1 cellular context compared by ENCODE assay signal in genomic region chr12:105292705-105293104, GRCh38.
TF ChIP-seq lines count a peak whose summit lies in the region.

No MANE protein-coding gene starts in this region.

TF ChIP-seq in endothelial cell of umbilical vein, 7 proteins besides CTCF, POLR2A, EP300 and RAD21:
- TF ChIP-seq FOS (IDR thresholded peaks at IDR 0.05; ENCODE audit: borderline replicate concordance, insufficient read depth, low read length) (no peak), MYC (IDR thresholded peaks at IDR 0.05; ENCODE audit: low read depth, low read length) (no peak), EZH2 (IDR thresholded peaks at IDR 0.05; ENCODE audit: borderline replicate concordance, low read depth, low read length, severe bottlenecking) (no peak), GATA2 (IDR thresholded peaks at IDR 0.05; ENCODE audit: insufficient read depth, insufficient read length, low read depth, low read length) (no peak), MAX (IDR thresholded peaks at IDR 0.05; ENCODE audit: insufficient read depth, insufficient read length) (no peak), POLR2AphosphoS5 (IDR thresholded peaks at IDR 0.05; ENCODE audit: insufficient read depth, low read depth, low read length) (no peak), JUN (IDR thresholded peaks at IDR 0.05; ENCODE audit: borderline replicate concordance, insufficient read depth, insufficient read length, low read depth) (peak; percentile 10)
